In genomic region chr3:107718547-107718946, GRCh38 we compare ENCODE assay signal across 19 cellular contexts.
A peak's percentile ranks its signal among the peaks of the same experiment; 100 is the strongest.
DNase-seq lines count a peak whose midpoint lies in the region; ATAC-seq, FAIRE-seq and TF ChIP-seq lines count a peak whose summit lies in the region.
"Had no signal": no experiment of that assay in that cellular context is flagged by ENCODE, and none has a peak within 500 bp of the region (broad histone marks: within the 10 kb centered on the region; RNA-seq: fewer than 3 reads in every experiment).

No MANE protein-coding gene starts in this region.

- no peak overlapping the region for H3K4me2 ChIP-seq in A549

- CTCF ChIA-PET in A549 (lab: Yijun Ruan, JAX), result interaction anchor here (1.3 kb wide), 1 partner anchor 28 kb away, joined by 3 read pairs; no protein-coding TSS in a partner anchor

- no peak for FAIRE-seq in A549 (lab: Jason Lieb, UNC)
- FAIRE-seq: GM12892, GM18507 had no signal

- no peak overlapping the region for H3K27ac ChIP-seq in A549

- TF ChIP-seq EP300 in A549 (IDR thresholded peaks at IDR 0.05), result no peak

- DNase-seq in A549 (ENCODE audit: low read depth in 1 of 2, low spot score in 1 of 2) (no peak), NOMO-1 (lab: John Stamatoyannopoulos, UW; ENCODE audit: unreplicated experiment in 2 of 2) (peak; percentile 52 to 85), choroid plexus epithelial cell (ENCODE audit: low read depth) (peak; percentile 2), NCI-H2107 (lab: John Stamatoyannopoulos, UW) (no peak), DMS 273 treated with DMSO at 0.1 percent for 48 hours (lab: John Stamatoyannopoulos, UW) (no peak)
- DNase-seq in NK-92 treated with Interleukin-12 subunit alpha and Interleukin-12 subunit beta, amount 100 ng/mL, for 24 hours (lab: John Stamatoyannopoulos, UW), result no peak
- DNase-seq: Caco-2; CD4-positive, CD25-positive, alpha-beta regulatory T cell; IMR-90; NCI-H1048; NCI-H1417 treated with DMSO at 0.1 percent for 48 hours; NCI-H1930; NCI-H226; NCI-H510A treated with DMSO at 0.1 percent for 48 hours had no signal

- WGBS in A549 (ENCODE audit: missing lambda C conversion rate), result 78% methylated on average over 2 of the region's 2 CpGs

- no peak for TF ChIP-seq RAD21 in A549 (conservative IDR thresholded peaks at IDR 0.05 in 1 of 2, IDR thresholded peaks at IDR 0.05 in 1 of 2)

- no peak for TF ChIP-seq CTCF in A549 (IDR thresholded peaks at IDR 0.05)
- no peak for TF ChIP-seq CTCF in choroid plexus epithelial cell (conservative IDR thresholded peaks at IDR 0.05; ENCODE audit: low read depth, low read length)

- H3K4me3 ChIP-seq in A549 (no peak overlapping the region), choroid plexus epithelial cell (ENCODE audit: low read depth, low read length) (no peak overlapping the region)

- ATAC-seq in A549 (no peak), GM18907 (IDR thresholded peaks at IDR 0.05; ENCODE audit: unreplicated experiment) (peak; percentile 43), GM21717 (IDR thresholded peaks at IDR 0.05; ENCODE audit: unreplicated experiment) (no peak)
- ATAC-seq: Right ventricle myocardium inferior had no signal

- H3K9me3 ChIP-seq in A549, result no peaks in the 10 kb centered on the region
- H3K9me3 ChIP-seq: Caco-2 had no signal

- POLR2A ChIA-PET in A549 (lab: Yijun Ruan, JAX), result no interaction called here

- H3K4me1 ChIP-seq in A549, result no peaks in the 10 kb centered on the region
- H3K4me1 ChIP-seq: Caco-2 had no signal

- no peak for TF ChIP-seq POLR2A in A549 (IDR thresholded peaks at IDR 0.05; ENCODE audit: low read length)

TF ChIP-seq in A549, 52 proteins besides CTCF, POLR2A, EP300 and RAD21:
- TF ChIP-seq NFE2L2 (conservative IDR thresholded peaks at IDR 0.05; ENCODE audit: low read length) (no peak), MAFK (IDR thresholded peaks at IDR 0.05; ENCODE audit: partially characterized antibody) (peak; percentile 3)

Comparison
In these comparisons a context has a peak if more than half of its experiments do, and no peak if none do; other contexts are left out.
1. DNase-seq: peak in NOMO-1 (2 of 2) and choroid plexus epithelial cell (single experiment); none in A549 (0 of 2), NCI-H2107 (single experiment), NK-92 treated with Interleukin-12 subunit alpha and Interleukin-12 subunit beta, amount 100 ng/mL, for 24 hours (single experiment) and DMS 273 treated with DMSO at 0.1 percent for 48 hours (single experiment).